In the genomic region with DNA sequence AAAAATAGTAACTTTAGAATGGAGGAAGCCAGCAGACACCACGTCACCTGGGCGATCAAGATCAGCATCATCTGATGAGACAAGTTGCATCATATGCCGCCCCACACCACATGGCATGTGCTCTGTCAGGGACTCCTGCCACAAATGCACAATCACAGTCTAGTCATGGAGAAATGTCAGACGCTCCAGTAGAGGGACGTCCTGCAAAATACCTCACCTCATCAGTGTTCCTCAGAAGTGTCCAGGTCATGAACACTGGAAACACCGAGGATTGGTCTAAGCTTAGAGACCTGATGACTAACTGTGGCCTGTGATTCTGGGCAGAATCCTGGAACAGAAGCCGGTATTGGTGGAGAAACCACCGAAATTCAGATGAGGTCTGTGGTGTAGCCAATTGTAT, we compare ENCODE assay signal across 13 cellular contexts. TPM values are rescaled to one million over a fixed set of nuclear protein-coding genes. Genes with fewer than 3 reads are reported as not detected.
A peak's percentile ranks its signal among the peaks of the same experiment; 100 is the strongest.
DNase-seq lines count a peak whose midpoint lies in the region; ATAC-seq, FAIRE-seq and TF ChIP-seq lines count a peak whose summit lies in the region.
"Had no signal": no experiment of that assay in that cellular context is flagged by ENCODE, and none has a peak within 500 bp of the region (broad histone marks: within the 10 kb centered on the region; RNA-seq: fewer than 3 reads in every experiment).

No MANE protein-coding gene starts in this region.

- H3K4me2 ChIP-seq in GM23248 (ENCODE audit: unreplicated experiment): no peak overlapping the region

- peaks cover 63% of the 10 kb centered on the region for H3K4me1 Mint-ChIP-seq in activated CD4-positive, alpha-beta T cell treated with anti-CD3 and anti-CD28 coated beads for 36 hours
- H3K4me1 Mint-ChIP-seq in activated CD4-positive, alpha-beta T cell treated with anti-CD3 and anti-CD28 coated beads, Interleukin-2, amount 10 ng/mL, durations not matched to agents 24 days and 14 days: peaks cover 55% of the 10 kb centered on the region

- in situ Hi-C loops in GM23248 (cut with MboI): no loop called here

- H3K36me3 ChIP-seq in GM23248 (ENCODE audit: low read depth): no peaks in the 10 kb centered on the region

- no peak overlapping the region for H3K9ac ChIP-seq in GM23248

- intact Hi-C loops in activated CD4-positive, alpha-beta T cell treated with anti-CD3 and anti-CD28 coated beads for 36 hours (cut with DNase I, micrococcal nuclease): loop anchor here in 1 of 2 experiments (10.0 kb wide), 1 partner anchor 274 kb away; a partner anchor contains a TSS
- intact Hi-C loops in activated CD4-positive, alpha-beta T cell treated with anti-CD3 and anti-CD28 coated beads, Interleukin-2, amount 10 ng/mL, durations not matched to agents 24 days and 14 days (cut with micrococcal nuclease): loop anchor here (10.0 kb wide), 2 partner anchors 196 to 284 kb away; a partner anchor contains a TSS
- intact Hi-C loops in dorsolateral prefrontal cortex (cut with DNase I): no loop called here

- POLR2A ChIA-PET in activated CD4-positive, alpha-beta T cell treated with anti-CD3 and anti-CD28 coated beads for 36 hours (lab: Charles Lee): no interaction called here

- H3K9me2 ChIP-seq in GM23248 (ENCODE audit: insufficient read depth): no peaks in the 10 kb centered on the region

- WGBS in GM23248 (ENCODE audit: low coverage in 1 of 2, low lambda C conversion rate in 2 of 2, missing lambda C conversion rate in 2 of 2), 2 experiments: 77 to 80% methylated on average over 8 of the region's 8 CpGs

- H3K4me3 ChIP-seq in GM23248 (no peak overlapping the region), dorsolateral prefrontal cortex (no peak overlapping the region)

- ATAC-seq in activated CD4-positive, alpha-beta T cell treated with anti-CD3 and anti-CD28 coated beads for 36 hours: peak; percentile 29

- no peaks in the 10 kb centered on the region for H3K9me3 Mint-ChIP-seq in activated CD4-positive, alpha-beta T cell treated with anti-CD3 and anti-CD28 coated beads for 36 hours (ENCODE audit: low read depth)
- no peaks in the 10 kb centered on the region for H3K9me3 Mint-ChIP-seq in activated CD4-positive, alpha-beta T cell treated with anti-CD3 and anti-CD28 coated beads, Interleukin-2, amount 10 ng/mL, durations not matched to agents 24 days and 14 days

- no peaks in the 10 kb centered on the region for H3K27me3 Mint-ChIP-seq in activated CD4-positive, alpha-beta T cell treated with anti-CD3 and anti-CD28 coated beads for 36 hours
- no peaks in the 10 kb centered on the region for H3K27me3 Mint-ChIP-seq in activated CD4-positive, alpha-beta T cell treated with anti-CD3 and anti-CD28 coated beads, Interleukin-2, amount 10 ng/mL, durations not matched to agents 24 days and 14 days

- peak; percentile 45 for DNase-seq in activated CD4-positive, alpha-beta T cell treated with anti-CD3 and anti-CD28 coated beads for 36 hours
- no peak for DNase-seq in activated CD4-positive, alpha-beta T cell treated with anti-CD3 and anti-CD28 coated beads, Interleukin-2, amount 10 ng/mL, durations not matched to agents 24 days and 14 days
- peak; percentile 29 for DNase-seq in GM23248
- DNase-seq in RCC 7860 (ENCODE audit: low spot score): peak; percentile 49
- peak; percentile 6 for DNase-seq in kidney tubule cell (ENCODE audit: low spot score)
- no peak for DNase-seq in T1000 (lab: John Stamatoyannopoulos, UW)
- DNase-seq in dorsolateral prefrontal cortex: no peak
- no peak for DNase-seq in activated naive CD4-positive, alpha-beta T cell treated with anti-CD3 and anti-CD28 coated beads, Interleukin-2, amount 50 U/mL, for 16 hours
- DNase-seq: DMS153, HCEC 1CT, NCI-H1092, NCI-H345, NCI-H526 treated with DMSO at 0.1 percent for 48 hours had no signal

- H3K4me3 Mint-ChIP-seq in activated CD4-positive, alpha-beta T cell treated with anti-CD3 and anti-CD28 coated beads for 36 hours: no peak overlapping the region
- no peak overlapping the region for H3K4me3 Mint-ChIP-seq in activated CD4-positive, alpha-beta T cell treated with anti-CD3 and anti-CD28 coated beads, Interleukin-2, amount 10 ng/mL, durations not matched to agents 24 days and 14 days

- H3K79me2 ChIP-seq in GM23248 (ENCODE audit: insufficient read depth): peaks cover 100% of the 10 kb centered on the region

- peaks cover 11% of the 10 kb centered on the region for H3K4me1 ChIP-seq in GM23248 (ENCODE audit: insufficient read depth)

- H3K27ac Mint-ChIP-seq in activated CD4-positive, alpha-beta T cell treated with anti-CD3 and anti-CD28 coated beads for 36 hours: peak overlapping the region; percentile 43
- no peak overlapping the region for H3K27ac Mint-ChIP-seq in activated CD4-positive, alpha-beta T cell treated with anti-CD3 and anti-CD28 coated beads, Interleukin-2, amount 10 ng/mL, durations not matched to agents 24 days and 14 days

- H2AFZ ChIP-seq in GM23248: no peak overlapping the region

- no peaks in the 10 kb centered on the region for H3K9me3 ChIP-seq in GM23248 (ENCODE audit: low read depth)

- H4K20me1 ChIP-seq in GM23248 (ENCODE audit: insufficient read depth): no peaks in the 10 kb centered on the region; the same call in 1 of the 2 replicates

- H3K36me3 Mint-ChIP-seq in activated CD4-positive, alpha-beta T cell treated with anti-CD3 and anti-CD28 coated beads for 36 hours (ENCODE audit: low read depth): peaks cover 15% of the 10 kb centered on the region
- H3K36me3 Mint-ChIP-seq in activated CD4-positive, alpha-beta T cell treated with anti-CD3 and anti-CD28 coated beads, Interleukin-2, amount 10 ng/mL, durations not matched to agents 24 days and 14 days (ENCODE audit: low read depth): peaks cover 5% of the 10 kb centered on the region

- H3K27ac ChIP-seq in GM23248: no peak overlapping the region
- H3K27ac ChIP-seq in dorsolateral prefrontal cortex: no peak overlapping the region

- CTCF ChIA-PET in activated CD4-positive, alpha-beta T cell treated with anti-CD3 and anti-CD28 coated beads for 36 hours (lab: Charles Lee): interaction anchor here (0.6 to 1.5 kb wide), 7 partner anchors 9 to 79 kb away, joined by 3 to 5 read pairs (median 4); no protein-coding TSS in a partner anchor

- H3K27me3 ChIP-seq in GM23248 (replicated peaks; ENCODE audit: insufficient read depth) (no peaks in the 10 kb centered on the region), dorsolateral prefrontal cortex (no peaks in the 10 kb centered on the region)

- FAIRE-seq in RCC 7860 (lab: Jason Lieb, UNC): no peak

- no peaks in the 10 kb centered on the region for H3F3A ChIP-seq in GM23248 (ENCODE audit: insufficient read depth)

- no peak for TF ChIP-seq CTCF in dorsolateral prefrontal cortex (IDR thresholded peaks at IDR 0.05 in 54 of 56, conservative IDR thresholded peaks at IDR 0.05 in 2 of 56; ENCODE audit: low read depth in 1 of 56, partially characterized antibody in 56 of 56)

RNA-seq across cellular contexts. Expression of a gene that starts 14.3 kb away (rescaled TPM):
- total RNA-seq in activated CD4-positive, alpha-beta T cell treated with anti-CD3 and anti-CD28 coated beads for 36 hours: 10 to 100 TPM; 32.8 to 37.7 TPM
- 21.8 and 24.6 TPM in 2 replicates for total RNA-seq in activated CD4-positive, alpha-beta T cell treated with anti-CD3 and anti-CD28 coated beads, Interleukin-2, amount 10 ng/mL, durations not matched to agents 24 days and 14 days
- total RNA-seq in GM23248 (2014; rRNA removed; shearing (Covaris generic)): 17.4 and 22.6 TPM in 2 replicates
- 16.3 and 18.7 TPM in 2 replicates for polyA plus RNA-seq in GM23248 (2016; fragmentation: Nextera tagmentation; extraction: Ambion mirVana)
- 10 to 100 TPM; 22.6 to 83.5 (median 57.4) TPM for total RNA-seq in dorsolateral prefrontal cortex

Comparison
In these comparisons a context has a peak if more than half of its experiments do, and no peak if none do; other contexts are left out.
1. DNase-seq: peak in activated CD4-positive, alpha-beta T cell treated with anti-CD3 and anti-CD28 coated beads for 36 hours (single experiment), GM23248 (single experiment), RCC 7860 (single experiment) and kidney tubule cell (single experiment); none in activated CD4-positive, alpha-beta T cell treated with anti-CD3 and anti-CD28 coated beads, Interleukin-2, amount 10 ng/mL, durations not matched to agents 24 days and 14 days (single experiment), T1000 (single experiment), dorsolateral prefrontal cortex (0 of 10) and activated naive CD4-positive, alpha-beta T cell treated with anti-CD3 and anti-CD28 coated beads, Interleukin-2, amount 50 U/mL, for 16 hours (single experiment).